ENCODE assay signal across 19 cellular contexts in the genomic region with DNA sequence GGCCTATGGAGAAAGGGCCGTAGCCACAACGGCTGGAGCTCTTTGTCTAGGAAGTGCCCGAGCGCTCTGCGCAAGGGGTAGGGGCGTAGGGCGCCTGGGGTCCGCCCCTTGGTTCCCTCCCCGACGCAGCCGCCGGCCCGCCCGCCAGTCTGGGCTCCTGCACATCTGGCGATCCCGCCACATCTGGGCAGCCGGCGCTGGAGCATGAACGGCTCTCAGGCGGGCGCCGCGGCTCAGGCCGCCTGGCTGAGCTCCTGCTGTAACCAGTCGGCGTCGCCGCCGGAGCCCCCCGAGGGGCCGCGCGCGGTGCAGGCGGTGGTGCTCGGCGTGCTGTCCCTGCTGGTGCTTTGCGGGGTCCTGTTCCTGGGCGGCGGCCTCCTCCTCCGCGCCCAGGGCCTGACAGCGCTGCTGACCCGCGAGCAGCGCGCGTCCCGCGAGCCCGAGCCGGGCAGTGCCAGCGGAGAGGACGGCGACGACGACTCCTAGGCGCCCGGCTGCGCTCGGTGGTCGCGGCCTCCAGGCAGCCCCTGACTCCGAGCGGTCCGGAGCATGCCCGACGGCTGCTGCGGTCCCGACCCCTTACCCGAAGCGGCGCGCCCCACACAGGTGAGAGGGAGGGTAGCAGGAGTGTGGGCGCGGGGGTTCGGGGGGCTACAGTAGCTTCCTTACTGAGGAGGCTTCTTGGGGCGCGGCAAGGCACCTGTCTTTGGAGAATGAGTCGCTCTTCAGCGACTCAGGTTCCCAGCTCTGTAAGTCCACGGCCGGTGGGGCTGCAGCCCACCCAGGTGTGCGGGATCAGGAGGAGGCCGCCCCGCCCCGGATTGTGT. TPM values are rescaled to one million over a fixed set of nuclear protein-coding genes. Genes with fewer than 3 reads are reported as not detected.
DNase-seq lines count a peak whose midpoint lies in the region; ATAC-seq and TF ChIP-seq lines count a peak whose summit lies in the region.
"Had no signal": no experiment of that assay in that cellular context is flagged by ENCODE, and none has a peak within 500 bp of the region (broad histone marks: within the 10 kb centered on the region; RNA-seq: fewer than 3 reads in every experiment).

Gene SMIM41 (plus strand): TSS at position 129 of the 827 bp plus-strand sequence. CDS start 76 bp downstream, at position 205.

- H3K36me3 ChIP-seq in ovary (no peaks in the 10 kb centered on the region), aorta (ENCODE audit: control insufficient read depth in 1 of 2, insufficient read depth in 2 of 2, low read length in 1 of 2) (peaks cover 0 to 9% of the 10 kb centered on the region in 2 donors), trophoblast cell (ENCODE audit: control insufficient read depth in 1 of 2, insufficient read depth in 2 of 2, low read length in 2 of 2) (peaks cover 38 to 39% of the 10 kb centered on the region in 2 experiments)

- H3K18ac ChIP-seq in trophoblast cell (ENCODE audit: low read length): no peak within 1 kb of the TSS

- H3K27me3 ChIP-seq in ovary (no peaks in the 10 kb centered on the region), aorta (ENCODE audit: control insufficient read depth in 1 of 2, insufficient read depth in 2 of 2, low read length in 1 of 2) (no peaks in the 10 kb centered on the region), trophoblast cell (ENCODE audit: insufficient read depth, low read length) (no peaks in the 10 kb centered on the region)

- H3K9me3 ChIP-seq in ovary (no peaks in the 10 kb centered on the region), aorta (ENCODE audit: control insufficient read depth, low read length) (no peaks in the 10 kb centered on the region), trophoblast cell (ENCODE audit: insufficient read depth, low read depth, low read length) (peaks cover 3% of the 10 kb centered on the region)
- H3K9me3 ChIP-seq: thoracic aorta had no signal

- H3K79me2 ChIP-seq in trophoblast cell (ENCODE audit: control insufficient read depth, insufficient read depth, low read length, poor library complexity): no peaks in the 10 kb centered on the region

- no peak within 1 kb of the TSS for H2BK120ac ChIP-seq in trophoblast cell (ENCODE audit: insufficient read depth, low read length, poor library complexity)

- H3K4ac ChIP-seq in trophoblast cell (ENCODE audit: low read depth, low read length): no peak within 1 kb of the TSS

- no peak within 1 kb of the TSS for H3K9ac ChIP-seq in trophoblast cell (ENCODE audit: low read length)
- H3K9ac ChIP-seq: KMS-11 had no signal

- DNase-seq in stimulated activated naive CD8-positive, alpha-beta T cell treated with anti-CD3 and anti-CD28 coated beads, Interleukin-15, amount 100 ng/mL, for 72 hours: no peak
- no peak for DNase-seq in stimulated activated naive CD8-positive, alpha-beta T cell treated with anti-CD3 and anti-CD28 coated beads, Interleukin-15, Interleukin-2, amounts not matched to agents 100 U/mL and 50 U/mL, for 24 hours
- no peak for DNase-seq in left ventricle myocardium superior
- DNase-seq in ovary: peak; percentile 34 to 73 (median 64)
- DNase-seq in aorta: peak; percentile 40 to 74
- no peak for DNase-seq in activated CD4-positive, CD25-positive, alpha-beta regulatory T cell treated with anti-CD3 and anti-CD28 coated beads, Interleukin-2, amount 50 U/mL, for 72 hours
- DNase-seq in KG1 (lab: John Stamatoyannopoulos, UW): no peak
- DNase-seq in trophoblast cell: no peak
- DNase-seq: ACHN; activated CD4-positive, alpha-beta T cell treated with anti-CD3 and anti-CD28 coated beads, Interleukin-2, amount 10 ng/mL, durations not matched to agents 24 days and 14 days; Calu3; NCI-H146; NCI-H524 treated with DMSO at 0.1 percent for 48 hours had no signal

- H3K4me1 ChIP-seq in ovary (ENCODE audit: insufficient read depth) (peaks cover 19% of the 10 kb centered on the region), aorta (ENCODE audit: control insufficient read depth in 1 of 2, insufficient read depth in 2 of 2, low read length in 2 of 2) (no peaks in the 10 kb centered on the region), trophoblast cell (ENCODE audit: control insufficient read depth in 1 of 2, insufficient read depth in 2 of 2, low read length in 2 of 2) (no peaks in the 10 kb centered on the region)

- TF ChIP-seq EP300 in ovary (IDR thresholded peaks at IDR 0.05): no peak

- no peaks in the 10 kb centered on the region for H3K79me1 ChIP-seq in trophoblast cell (ENCODE audit: low read length)

- intact Hi-C loops in left ventricle myocardium superior (cut with micrococcal nuclease): loop anchor here (5.0 kb wide), 1 partner anchor 52 kb away; no protein-coding TSS in a partner anchor
- intact Hi-C loops in ovary (cut with DNase I): loop anchor here in 1 of 4 donors (5.0 kb wide), 1 partner anchor 72 kb away; the partner anchor contains the start of gene TAMALIN
- intact Hi-C loops in aorta (cut with DNase I): no loop called here

- H3K27me3 Mint-ChIP-seq in stimulated activated naive CD8-positive, alpha-beta T cell treated with anti-CD3 and anti-CD28 coated beads, Interleukin-15, amount 100 ng/mL, for 72 hours: no peaks in the 10 kb centered on the region
- H3K27me3 Mint-ChIP-seq: activated CD4-positive, alpha-beta T cell treated with anti-CD3 and anti-CD28 coated beads, Interleukin-2, amount 10 ng/mL, durations not matched to agents 24 days and 14 days; activated T-helper 17 cell treated with anti-CD3 and anti-CD28 coated beads, Interleukin-2, amount 50 U/mL, for 72 hours had no signal

- H3K4me1 Mint-ChIP-seq in stimulated activated naive CD8-positive, alpha-beta T cell treated with anti-CD3 and anti-CD28 coated beads, Interleukin-15, amount 100 ng/mL, for 72 hours: peaks cover 25% of the 10 kb centered on the region

- no peak within 1 kb of the TSS for H2AK5ac ChIP-seq in trophoblast cell (ENCODE audit: low read length)

- no peak within 1 kb of the TSS for H3K4me3 Mint-ChIP-seq in stimulated activated naive CD8-positive, alpha-beta T cell treated with anti-CD3 and anti-CD28 coated beads, Interleukin-15, amount 100 ng/mL, for 72 hours
- H3K4me3 Mint-ChIP-seq: activated CD4-positive, alpha-beta T cell treated with anti-CD3 and anti-CD28 coated beads, Interleukin-2, amount 10 ng/mL, durations not matched to agents 24 days and 14 days; activated T-helper 17 cell treated with anti-CD3 and anti-CD28 coated beads, Interleukin-2, amount 50 U/mL, for 72 hours had no signal

- H3K9me3 Mint-ChIP-seq in stimulated activated naive CD8-positive, alpha-beta T cell treated with anti-CD3 and anti-CD28 coated beads, Interleukin-15, amount 100 ng/mL, for 72 hours: no peaks in the 10 kb centered on the region
- H3K9me3 Mint-ChIP-seq: activated CD4-positive, alpha-beta T cell treated with anti-CD3 and anti-CD28 coated beads, Interleukin-2, amount 10 ng/mL, durations not matched to agents 24 days and 14 days; activated T-helper 17 cell treated with anti-CD3 and anti-CD28 coated beads, Interleukin-2, amount 50 U/mL, for 72 hours; naive thymus-derived CD8-positive, alpha-beta T cell had no signal

- H2AFZ ChIP-seq in trophoblast cell (ENCODE audit: insufficient read depth, low read length, poor library complexity): no peak within 1 kb of the TSS

- H2BK12ac ChIP-seq in trophoblast cell (ENCODE audit: low read length): no peak within 1 kb of the TSS

- no peak within 1 kb of the TSS for H3K4me2 ChIP-seq in trophoblast cell (ENCODE audit: low read length)
- H3K4me2 ChIP-seq: KMS-11 had no signal

- TF ChIP-seq CTCF in ovary (IDR thresholded peaks at IDR 0.05): no peak

- 23 to 72% (median 26%) methylated on average over 47 to 87 of the region's 87 CpGs for whole genome bisulfite sequencing in ovary, 3 donors
- 74 to 80% methylated on average over 85 to 87 of the region's 87 CpGs for WGBS in aorta, 2 donors
- no CpG with 5 or more reads among the region's 87 CpGs for WGBS in trophoblast cell (ENCODE audit: extremely low coverage, insufficient coverage, insufficient read length)

- no peak for TF ChIP-seq POLR2A in ovary (IDR thresholded peaks at IDR 0.05)

- no peak within 1 kb of the TSS for H4K8ac ChIP-seq in trophoblast cell (ENCODE audit: low read depth, low read length)

- H3K23ac ChIP-seq in trophoblast cell (ENCODE audit: low read length): no peak within 1 kb of the TSS

- H3K4me3 ChIP-seq in ovary (peak within 1 kb of the TSS; percentile 17), aorta (ENCODE audit: low read length in 2 of 2) (no peak within 1 kb of the TSS), trophoblast cell (ENCODE audit: low read depth, low read length) (no peak within 1 kb of the TSS)
- H3K4me3 ChIP-seq: thoracic aorta had no signal

- peak within 1 kb of the TSS; percentile 87 to 88 for H3K27ac ChIP-seq in ovary
- no peak within 1 kb of the TSS for H3K27ac ChIP-seq in aorta (ENCODE audit: low read depth in 1 of 2, low read length in 2 of 2)
- H3K27ac ChIP-seq in trophoblast cell (ENCODE audit: low read depth, low read length): no peak within 1 kb of the TSS
- H3K27ac ChIP-seq: KMS-11, skin epidermis had no signal

- no peak within 1 kb of the TSS for H2BK5ac ChIP-seq in trophoblast cell (ENCODE audit: low read depth, low read length, poor library complexity)

- H3K14ac ChIP-seq in trophoblast cell (ENCODE audit: low read length): no peak within 1 kb of the TSS

- peak; percentile 30 for ATAC-seq in stimulated activated naive CD8-positive, alpha-beta T cell treated with anti-CD3 and anti-CD28 coated beads, Interleukin-15, amount 100 ng/mL, for 72 hours
- ATAC-seq in stimulated activated naive CD8-positive, alpha-beta T cell treated with anti-CD3 and anti-CD28 coated beads, Interleukin-15, Interleukin-2, amounts not matched to agents 100 U/mL and 50 U/mL, for 24 hours: no peak
- ATAC-seq in left ventricle myocardium superior (peak; percentile 33), aorta (ENCODE audit: low FRiP score) (no peak)
- ATAC-seq: activated T-helper 17 cell treated with anti-CD3 and anti-CD28 coated beads, Interleukin-2, amount 50 U/mL, for 72 hours; naive thymus-derived CD8-positive, alpha-beta T cell had no signal

- H4K12ac ChIP-seq in trophoblast cell (ENCODE audit: low read depth, low read length): no peak within 1 kb of the TSS

- peak within 1 kb of the TSS in 1 of 2 donors; percentile 95 for H3K27ac Mint-ChIP-seq in stimulated activated naive CD8-positive, alpha-beta T cell treated with anti-CD3 and anti-CD28 coated beads, Interleukin-15, amount 100 ng/mL, for 72 hours
- H3K27ac Mint-ChIP-seq: activated CD4-positive, alpha-beta T cell treated with anti-CD3 and anti-CD28 coated beads, Interleukin-2, amount 10 ng/mL, durations not matched to agents 24 days and 14 days; activated T-helper 17 cell treated with anti-CD3 and anti-CD28 coated beads, Interleukin-2, amount 50 U/mL, for 72 hours had no signal

- H4K91ac ChIP-seq in trophoblast cell (ENCODE audit: low read depth, low read length): no peak within 1 kb of the TSS

RNA-seq across cellular contexts. Expression of gene SMIM41, which starts in this region (rescaled TPM):
- total RNA-seq in left ventricle myocardium superior: not detected
- 1 to 10 TPM; 1.4 to 4.5 (median 2.8) TPM for total RNA-seq in ovary
- 1 to 10 TPM in 1 of 2 donors, under 1 TPM in 1; 0.32 to 3.4 TPM for polyA plus RNA-seq in ovary
- under 1 TPM in 1 of 2 donors, not detected in 1; 0.84 TPM for total RNA-seq in aorta
- polyA plus RNA-seq in aorta: not detected
- polyA plus RNA-seq in trophoblast cell (2013): not detected in 2 replicates
- total RNA-seq: activated T-helper 17 cell treated with anti-CD3 and anti-CD28 coated beads, Interleukin-2, amount 50 U/mL, for 72 hours; Calu3; naive thymus-derived CD8-positive, alpha-beta T cell; T-helper 2 cell treated with Interferon-gamma antibody and Interleukin-4, amounts not matched to agents 100 ng/mL and 5 ng/mL, for 36 hours had no signal
- polyA plus RNA-seq: naive thymus-derived CD8-positive, alpha-beta T cell had no signal

Comparison
In these comparisons a context has a peak if more than half of its experiments do, and no peak if none do; other contexts are left out.
1. Peak in ATAC-seq in left ventricle myocardium superior; RNA of the gene not detected or under 1 TPM.
2. Peak in DNase-seq in aorta; RNA of the gene not detected or under 1 TPM.
3. DNase-seq: peak in ovary (5 of 5); none in stimulated activated naive CD8-positive, alpha-beta T cell treated with anti-CD3 and anti-CD28 coated beads, Interleukin-15, amount 100 ng/mL, for 72 hours (0 of 2), stimulated activated naive CD8-positive, alpha-beta T cell treated with anti-CD3 and anti-CD28 coated beads, Interleukin-15, Interleukin-2, amounts not matched to agents 100 U/mL and 50 U/mL, for 24 hours (single experiment), left ventricle myocardium superior (single experiment), activated CD4-positive, CD25-positive, alpha-beta regulatory T cell treated with anti-CD3 and anti-CD28 coated beads, Interleukin-2, amount 50 U/mL, for 72 hours (single experiment), KG1 (single experiment) and trophoblast cell (0 of 2).
4. H3K27ac ChIP-seq: peak in ovary (2 of 2); none in aorta (0 of 2) and trophoblast cell (single experiment).